In the genomic region with DNA sequence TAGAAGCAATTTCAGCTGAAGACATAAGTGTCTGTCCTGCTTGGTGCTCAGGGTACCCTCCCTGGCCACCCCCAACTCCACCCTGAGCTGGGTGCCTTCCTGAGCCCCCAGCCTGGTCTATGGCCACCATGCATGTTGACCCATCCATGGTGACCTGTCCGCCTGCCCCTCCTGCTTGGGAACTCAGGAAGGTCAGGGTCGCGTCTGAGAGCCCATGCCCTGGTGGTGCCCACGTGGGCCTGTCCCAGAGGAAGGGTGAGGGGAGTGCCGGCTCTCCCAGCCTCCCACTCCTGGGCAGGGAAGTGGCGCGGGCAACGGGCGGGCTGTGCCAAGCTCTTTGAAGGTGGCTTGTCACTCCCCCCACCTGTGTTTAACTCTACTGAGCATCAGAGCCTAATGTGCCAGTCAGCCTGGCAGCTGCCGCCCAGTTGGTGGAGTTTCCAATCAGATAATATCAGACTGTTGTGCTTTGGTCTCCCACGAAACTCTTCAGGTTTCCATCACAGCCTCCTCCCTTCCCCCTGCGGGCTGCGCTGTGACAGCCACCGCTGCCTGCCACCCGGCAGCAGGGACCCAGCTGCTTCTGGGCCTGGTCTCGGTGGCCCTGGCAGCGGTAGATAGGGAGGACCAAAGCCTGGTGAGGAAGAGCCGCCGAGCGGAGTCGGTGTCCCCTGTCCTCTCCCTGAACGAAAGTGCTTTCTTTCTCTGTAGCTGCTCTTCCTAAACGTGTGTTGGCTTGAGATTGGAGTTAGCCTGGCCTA, we compare ENCODE assay signal across 9 cellular contexts. TPM values are rescaled to one million over a fixed set of nuclear protein-coding genes. Genes with fewer than 3 reads are reported as not detected.
DNase-seq lines count a peak whose midpoint lies in the region; ATAC-seq, FAIRE-seq and TF ChIP-seq lines count a peak whose summit lies in the region.
"Had no signal": no experiment of that assay in that cellular context is flagged by ENCODE, and none has a peak within 500 bp of the region (broad histone marks: within the 10 kb centered on the region; RNA-seq: fewer than 3 reads in every experiment).

No MANE protein-coding gene starts in this region.

- H3K9me3 Mint-ChIP-seq in activated CD4-positive, alpha-beta memory T cell treated with anti-CD3 and anti-CD28 coated beads for 36 hours: no peaks in the 10 kb centered on the region

- no peak for TF ChIP-seq CTCF in foreskin fibroblast (IDR thresholded peaks at IDR 0.05; ENCODE audit: low read depth, low read length)

- peak; percentile 62 for DNase-seq in activated CD4-positive, alpha-beta memory T cell treated with anti-CD3 and anti-CD28 coated beads for 36 hours
- DNase-seq in Right ventricle myocardium superior (peak; percentile 68), GM19239 (ENCODE audit: insufficient read length, low spot score) (no peak), foreskin fibroblast (no peak)
- DNase-seq in stimulated activated CD8-positive, alpha-beta memory T cell treated with anti-CD3 and anti-CD28 coated beads, Interleukin-12 subunit alpha, Interleukin-12 subunit beta, amount 100 ng/mL, for 1 hour (ENCODE audit: low read depth): peak; percentile 24
- DNase-seq in activated CD4-positive, CD25-positive, alpha-beta regulatory T cell (lab: John Stamatoyannopoulos, UW): no peak
- DNase-seq: kidney glomerular epithelial cell had no signal

- intact Hi-C loops in activated CD4-positive, alpha-beta memory T cell treated with anti-CD3 and anti-CD28 coated beads for 36 hours (cut with micrococcal nuclease): loop anchor here (5.0 kb wide), 2 partner anchors 35 to 45 kb away; partner anchors contain the start of gene ADD1
- intact Hi-C loops in Right ventricle myocardium superior (cut with DNase I): no loop called here

- CTCF ChIA-PET in activated CD4-positive, alpha-beta memory T cell treated with anti-CD3 and anti-CD28 coated beads for 36 hours (lab: Charles Lee): interaction anchor here (0.6 to 3.9 kb wide), 3 partner anchors 10 to 34 kb away, joined by 3 to 20 read pairs (median 4); no protein-coding TSS in a partner anchor

- H3K36me3 Mint-ChIP-seq in activated CD4-positive, alpha-beta memory T cell treated with anti-CD3 and anti-CD28 coated beads for 36 hours: no peaks in the 10 kb centered on the region

- H3K4me1 Mint-ChIP-seq in activated CD4-positive, alpha-beta memory T cell treated with anti-CD3 and anti-CD28 coated beads for 36 hours (ENCODE audit: low read depth): peaks cover 62% of the 10 kb centered on the region

- no peak for FAIRE-seq in GM19239 (lab: Jason Lieb, UNC)

- peak; percentile 20 for ATAC-seq in HG03354 (IDR thresholded peaks at IDR 0.05; ENCODE audit: poor library complexity, severe bottlenecking, unreplicated experiment)
- ATAC-seq in Right ventricle myocardium superior (ENCODE audit: poor library complexity): peak; percentile 4
- no peak for ATAC-seq in HG02870 (IDR thresholded peaks at IDR 0.05; ENCODE audit: unreplicated experiment)

- POLR2A ChIA-PET in activated CD4-positive, alpha-beta memory T cell treated with anti-CD3 and anti-CD28 coated beads for 36 hours (lab: Charles Lee): interaction anchor here (0.9 to 3.5 kb wide), 8 partner anchors 11 to 156 kb away, joined by 3 to 21 read pairs (median 4); no protein-coding TSS in a partner anchor

- H3K27ac Mint-ChIP-seq in activated CD4-positive, alpha-beta memory T cell treated with anti-CD3 and anti-CD28 coated beads for 36 hours: peak overlapping the region; percentile 83

- no peaks in the 10 kb centered on the region for H3K27me3 Mint-ChIP-seq in activated CD4-positive, alpha-beta memory T cell treated with anti-CD3 and anti-CD28 coated beads for 36 hours

- H3K4me3 ChIP-seq in foreskin fibroblast (ENCODE audit: low read depth in 1 of 2, low read length in 2 of 2): no peak overlapping the region

- peak overlapping the region; percentile 73 for H3K4me3 Mint-ChIP-seq in activated CD4-positive, alpha-beta memory T cell treated with anti-CD3 and anti-CD28 coated beads for 36 hours

RNA-seq across cellular contexts. Expression of gene SH3BP2, which starts 4.8 kb away (rescaled TPM):
- total RNA-seq in activated CD4-positive, alpha-beta memory T cell treated with anti-CD3 and anti-CD28 coated beads for 36 hours: 10 to 100 TPM; 55.9 to 62.8 TPM
- 24.9 TPM for total RNA-seq in Right ventricle myocardium superior

RNA-seq across cellular contexts. Expression of gene TNIP2, which starts 41.6 kb away (rescaled TPM):
- total RNA-seq in activated CD4-positive, alpha-beta memory T cell treated with anti-CD3 and anti-CD28 coated beads for 36 hours: 10 to 100 TPM; 74.2 to 77.5 TPM
- total RNA-seq in Right ventricle myocardium superior: 25.9 TPM

RNA-seq across cellular contexts. Expression of gene ADD1, which starts 45.9 kb away (rescaled TPM):
- total RNA-seq in activated CD4-positive, alpha-beta memory T cell treated with anti-CD3 and anti-CD28 coated beads for 36 hours: 100 to 1,000 TPM; 212 TPM
- 217 TPM for total RNA-seq in Right ventricle myocardium superior

Comparison
In these comparisons a context has a peak if more than half of its experiments do, and no peak if none do; other contexts are left out.
1. DNase-seq: peak in activated CD4-positive, alpha-beta memory T cell treated with anti-CD3 and anti-CD28 coated beads for 36 hours (single experiment), Right ventricle myocardium superior (single experiment) and stimulated activated CD8-positive, alpha-beta memory T cell treated with anti-CD3 and anti-CD28 coated beads, Interleukin-12 subunit alpha, Interleukin-12 subunit beta, amount 100 ng/mL, for 1 hour (single experiment); none in GM19239 (single experiment), foreskin fibroblast (0 of 2) and activated CD4-positive, CD25-positive, alpha-beta regulatory T cell (0 of 4).